ENCODE assay signal across 23 cellular contexts in genomic region chr5:34857894-34858293, GRCh38. TPM values are rescaled to one million over a fixed set of nuclear protein-coding genes. Genes with fewer than 3 reads are reported as not detected.
DNase-seq lines count a peak whose midpoint lies in the region; ATAC-seq, FAIRE-seq and TF ChIP-seq lines count a peak whose summit lies in the region.
"Had no signal": no experiment of that assay in that cellular context is flagged by ENCODE, and none has a peak within 500 bp of the region (broad histone marks: within the 10 kb centered on the region; RNA-seq: fewer than 3 reads in every experiment).

No MANE protein-coding gene starts in this region.

- FAIRE-seq in A549 (lab: Jason Lieb, UNC) (no peak), K562 (lab: Jason Lieb, UNC) (no peak), pancreas (lab: Jason Lieb, UNC) (no peak)
- FAIRE-seq: A204.1, D721Med, G401.6, GM12891, GM19239 had no signal

- TF ChIP-seq EP300 in A549 (IDR thresholded peaks at IDR 0.05) (no peak), K562 (IDR thresholded peaks at IDR 0.05; ENCODE audit: low read length) (no peak)

- H3K4ac ChIP-seq in IMR-90 (ENCODE audit: low read depth, low read length): no peak overlapping the region

- ATAC-seq in A549: no peak
- ATAC-seq in IMR-90 (ENCODE audit: low read depth): no peak
- ATAC-seq in K562: no peak
- no peak for ATAC-seq in pancreas
- no peak for ATAC-seq in stimulated activated naive CD8-positive, alpha-beta T cell treated with anti-CD3 and anti-CD28 coated beads, Interleukin-15, amount 100 ng/mL, for 72 hours
- ATAC-seq: CD8-positive, alpha-beta T cell had no signal

- H3K23ac ChIP-seq in IMR-90 (ENCODE audit: low read depth, low read length): no peak overlapping the region

- H3K27me3 ChIP-seq in IMR-90 (ENCODE audit: control insufficient read depth, insufficient read depth, low read length): no peaks in the 10 kb centered on the region; the same call in none of the 2 replicates
- H3K27me3 ChIP-seq in K562 (ENCODE audit: control insufficient read depth in 2 of 2, insufficient read depth in 2 of 2, low read length in 2 of 2): no peaks in the 10 kb centered on the region
- H3K27me3 ChIP-seq in pancreas: no peaks in the 10 kb centered on the region
- H3K27me3 ChIP-seq in right atrium auricular region: no peaks in the 10 kb centered on the region
- H3K27me3 ChIP-seq: BLaER1 treated with 17β-estradiol and CSF1 and Interleukin-3, amounts not matched to agents 10 nM and 100 nM had no signal

- H2BK120ac ChIP-seq in IMR-90 (ENCODE audit: low read depth, low read length): no peak overlapping the region

- WGBS in A549 (ENCODE audit: missing lambda C conversion rate): 44% methylated on average over 1 of the region's 1 CpG
- no CpG with 5 or more reads among the region's 1 CpG for WGBS in IMR-90 (ENCODE audit: extremely low coverage in 2 of 2, insufficient read length in 1 of 2), 2 experiments
- 19% methylated on average over 1 of the region's 1 CpG for WGBS in K562 (ENCODE audit: insufficient coverage, low coverage, missing lambda C conversion rate)
- 87 to 90% methylated on average over 1 of the region's 1 CpG for WGBS in pancreas, 2 donors

- CTCF ChIA-PET in A549 (lab: Yijun Ruan, JAX) (interaction anchor here (1.2 kb wide), 1 partner anchor 11 kb away, joined by 3 read pairs; no protein-coding TSS in a partner anchor), IMR-90 (lab: Yijun Ruan, JAX) (no interaction called here), K562 (lab: Yijun Ruan, JAX; ENCODE audit: low intra/inter-chr PET ratio) (no interaction called here)

- H4K91ac ChIP-seq in IMR-90 (ENCODE audit: insufficient read depth, low read depth, low read length): no peak overlapping the region

- H3K18ac ChIP-seq in IMR-90 (ENCODE audit: low read depth, low read length): no peak overlapping the region

- TF ChIP-seq POLR2A in A549 (IDR thresholded peaks at IDR 0.05; ENCODE audit: low read length) (no peak), IMR-90 (IDR thresholded peaks at IDR 0.05; ENCODE audit: low read depth, low read length) (no peak), K562 (conservative IDR thresholded peaks at IDR 0.05) (no peak)

- H4K20me1 ChIP-seq in IMR-90 (ENCODE audit: insufficient read depth, low read length) (no peaks in the 10 kb centered on the region), K562 (replicated peaks; ENCODE audit: control insufficient read depth, insufficient read depth, low read length) (no peaks in the 10 kb centered on the region)
- H4K20me1 ChIP-seq: BLaER1 treated with 17β-estradiol and CSF1 and Interleukin-3, amounts not matched to agents 10 nM and 100 nM had no signal

- POLR2A ChIA-PET in A549 (lab: Yijun Ruan, JAX): no interaction called here
- POLR2A ChIA-PET in IMR-90 (lab: Charles Lee; ENCODE audit: unreplicated experiment): no interaction called here
- POLR2A ChIA-PET in K562 (lab: Yijun Ruan, JAX): no interaction called here

- no peak overlapping the region for H3K4me3 ChIP-seq in A549
- no peak overlapping the region for H3K4me3 ChIP-seq in IMR-90 (ENCODE audit: insufficient read depth, low read depth, low read length)
- H3K4me3 ChIP-seq in K562: no peak overlapping the region
- H3K4me3 ChIP-seq in pancreas: no peak overlapping the region
- H3K4me3 ChIP-seq in right atrium auricular region: no peak overlapping the region
- H3K4me3 ChIP-seq: BLaER1 treated with 17β-estradiol and CSF1 and Interleukin-3, amounts not matched to agents 10 nM and 100 nM had no signal

- TF ChIP-seq RAD21 in A549 (conservative IDR thresholded peaks at IDR 0.05 in 1 of 2, IDR thresholded peaks at IDR 0.05 in 1 of 2): no peak
- no peak for TF ChIP-seq RAD21 in IMR-90 (IDR thresholded peaks at IDR 0.05; ENCODE audit: low read length)
- no peak for TF ChIP-seq RAD21 in K562 (CRISPR knock-in tag; conservative IDR thresholded peaks at IDR 0.05 in 1 of 2, IDR thresholded peaks at IDR 0.05 in 1 of 2)

- H3K14ac ChIP-seq in IMR-90 (replicated peaks; ENCODE audit: low read depth, low read length): no peak overlapping the region

- no peak for DNase-seq in A549 (ENCODE audit: low read depth in 1 of 2, low spot score in 1 of 2)
- DNase-seq in IMR-90: no peak
- DNase-seq in K562 (ENCODE audit: extremely low read depth in 1 of 4, low spot score in 3 of 4): no peak
- DNase-seq in pancreas: no peak
- DNase-seq in right atrium auricular region (ENCODE audit: low spot score): no peak
- no peak for DNase-seq in stimulated activated naive CD8-positive, alpha-beta T cell treated with anti-CD3 and anti-CD28 coated beads, Interleukin-15, amount 100 ng/mL, for 72 hours
- DNase-seq: 8988T; AML-193; Caco-2; Calu3; CD4-positive, alpha-beta T cell; CD8-positive, alpha-beta T cell; DMS79 treated with DMSO at 0.1 percent for 48 hours; GF-D8 had no signal

- H3K79me2 ChIP-seq in K562 (ENCODE audit: control insufficient read depth, insufficient read depth, low read length): no peaks in the 10 kb centered on the region

- H3K56ac ChIP-seq in IMR-90 (ENCODE audit: extremely low read depth, insufficient read depth, low read length): no peak overlapping the region

- dilution Hi-C loops in IMR-90 (cut with HindIII; ENCODE audit: low sequenced_read_pairs, unreplicated experiment): no loop called here

- no peak overlapping the region for H2BK5ac ChIP-seq in IMR-90 (ENCODE audit: low read depth, low read length, poor library complexity, severe bottlenecking)

- H3K4me1 ChIP-seq in A549 (no peaks in the 10 kb centered on the region), IMR-90 (ENCODE audit: control insufficient read depth, insufficient read depth, low read length) (no peaks in the 10 kb centered on the region), K562 (replicated peaks in 1 of 2; ENCODE audit: control insufficient read depth in 2 of 2, insufficient read depth in 2 of 2, low read length in 2 of 2) (no peaks in the 10 kb centered on the region; a peak in 1 of 5 replicates), pancreas (no peaks in the 10 kb centered on the region), right atrium auricular region (no peaks in the 10 kb centered on the region)

- H3K79me1 ChIP-seq in IMR-90 (ENCODE audit: low read depth in 1 of 2, low read length in 2 of 2): no peaks in the 10 kb centered on the region

- H3K9me3 ChIP-seq in A549 (no peaks in the 10 kb centered on the region), IMR-90 (ENCODE audit: control insufficient read depth, insufficient read depth, low read length) (no peaks in the 10 kb centered on the region), K562 (replicated peaks; ENCODE audit: control insufficient read depth, insufficient read depth, low read depth, low read length) (no peaks in the 10 kb centered on the region), pancreas (no peaks in the 10 kb centered on the region), right atrium auricular region (no peaks in the 10 kb centered on the region)
- H3K9me3 ChIP-seq: Caco-2 had no signal

- no peaks in the 10 kb centered on the region for H3K4me1 Mint-ChIP-seq in stimulated activated naive CD8-positive, alpha-beta T cell treated with anti-CD3 and anti-CD28 coated beads, Interleukin-15, amount 100 ng/mL, for 72 hours

- H3K27ac Mint-ChIP-seq in stimulated activated naive CD8-positive, alpha-beta T cell treated with anti-CD3 and anti-CD28 coated beads, Interleukin-15, amount 100 ng/mL, for 72 hours: no peak overlapping the region
- H3K27ac Mint-ChIP-seq: B cell; CD4-positive, alpha-beta T cell; CD8-positive, alpha-beta T cell had no signal

- H3K9ac ChIP-seq in IMR-90 (ENCODE audit: low read depth, low read length) (no peak overlapping the region), K562 (ENCODE audit: insufficient read depth in 1 of 2, low read depth in 2 of 2, low read length in 2 of 2) (no peak overlapping the region)
- H3K9ac ChIP-seq: BLaER1 treated with 17β-estradiol and CSF1 and Interleukin-3, amounts not matched to agents 10 nM and 100 nM had no signal

- H2BK15ac ChIP-seq in IMR-90 (ENCODE audit: low read depth, low read length): no peak overlapping the region

- H3K9me1 ChIP-seq in IMR-90 (ENCODE audit: insufficient read depth, low read length) (no peaks in the 10 kb centered on the region), K562 (ENCODE audit: control insufficient read depth, insufficient read depth, low read length) (no peaks in the 10 kb centered on the region)

- in situ Hi-C loops in IMR-90 (cut with MboI; ENCODE audit: low sequenced_read_pairs): no loop called here
- in situ Hi-C loops in K562 (cut with MboI): no loop called here

- H2BK20ac ChIP-seq in IMR-90 (ENCODE audit: low read depth, low read length): no peak overlapping the region

- no peak overlapping the region for H4K8ac ChIP-seq in IMR-90 (ENCODE audit: low read depth in 2 of 2, low read length in 2 of 2)

- no peak overlapping the region for H4K5ac ChIP-seq in IMR-90 (ENCODE audit: low read depth, low read length)

- TF ChIP-seq CTCF in A549 (IDR thresholded peaks at IDR 0.05) (no peak), IMR-90 (conservative IDR thresholded peaks at IDR 0.05; ENCODE audit: low read depth, low read length) (no peak), K562 (IDR thresholded peaks at IDR 0.05 in 2 of 3, conservative IDR thresholded peaks at IDR 0.05 in 1 of 3; ENCODE audit: insufficient read depth in 2 of 3, low read depth in 1 of 3, low read length in 3 of 3) (no peak), pancreas (IDR thresholded peaks at IDR 0.05) (no peak), right atrium auricular region (IDR thresholded peaks at IDR 0.05) (no peak)

- no peaks in the 10 kb centered on the region for H3K9me3 Mint-ChIP-seq in stimulated activated naive CD8-positive, alpha-beta T cell treated with anti-CD3 and anti-CD28 coated beads, Interleukin-15, amount 100 ng/mL, for 72 hours
- H3K9me3 Mint-ChIP-seq: CD4-positive, alpha-beta T cell; CD8-positive, alpha-beta T cell had no signal

- no peaks in the 10 kb centered on the region for H3K27me3 Mint-ChIP-seq in stimulated activated naive CD8-positive, alpha-beta T cell treated with anti-CD3 and anti-CD28 coated beads, Interleukin-15, amount 100 ng/mL, for 72 hours
- H3K27me3 Mint-ChIP-seq: B cell; CD4-positive, alpha-beta T cell had no signal

- no peak overlapping the region for H3K4me3 Mint-ChIP-seq in stimulated activated naive CD8-positive, alpha-beta T cell treated with anti-CD3 and anti-CD28 coated beads, Interleukin-15, amount 100 ng/mL, for 72 hours
- H3K4me3 Mint-ChIP-seq: B cell; CD4-positive, alpha-beta T cell; CD8-positive, alpha-beta T cell had no signal

- H3K4me2 ChIP-seq in A549: no peak overlapping the region
- no peak overlapping the region for H3K4me2 ChIP-seq in IMR-90 (ENCODE audit: low read depth, low read length)
- H3K4me2 ChIP-seq in K562 (ENCODE audit: insufficient read depth, low read length): no peak overlapping the region

- BruUV-seq in IMR-90 (replicated peaks; lab: Mats Ljungman, UMichigan): no TSS peak
- BruUV-seq in K562 (replicated peaks; lab: Mats Ljungman, UMichigan): no TSS peak

- H3K36me3 ChIP-seq in IMR-90 (ENCODE audit: control insufficient read depth, insufficient read depth, low read length) (no peaks in the 10 kb centered on the region), K562 (ENCODE audit: control insufficient read depth, insufficient read depth, low read length) (no peaks in the 10 kb centered on the region), pancreas (no peaks in the 10 kb centered on the region), right atrium auricular region (no peaks in the 10 kb centered on the region)
- H3K36me3 ChIP-seq: BLaER1 treated with 17β-estradiol and CSF1 and Interleukin-3, amounts not matched to agents 10 nM and 100 nM had no signal

- H2AFZ ChIP-seq in IMR-90 (replicated peaks; ENCODE audit: low read length, poor library complexity): no peak overlapping the region
- no peak overlapping the region for H2AFZ ChIP-seq in K562 (ENCODE audit: low read depth, low read length)

- H2AK5ac ChIP-seq in IMR-90 (ENCODE audit: low read depth, low read length): no peak overlapping the region

- H3K27ac ChIP-seq in A549: no peak overlapping the region
- no peak overlapping the region for H3K27ac ChIP-seq in IMR-90 (ENCODE audit: insufficient read depth, low read length)
- no peak overlapping the region for H3K27ac ChIP-seq in K562 (ENCODE audit: extremely low read depth, low read depth, low read length)
- no peak overlapping the region for H3K27ac ChIP-seq in pancreas
- H3K27ac ChIP-seq in right atrium auricular region: no peak overlapping the region
- H3K27ac ChIP-seq: BLaER1 treated with 17β-estradiol and CSF1 and Interleukin-3, amounts not matched to agents 10 nM and 100 nM; C4-2B had no signal

- no peak overlapping the region for H2AK9ac ChIP-seq in IMR-90 (replicated peaks; ENCODE audit: low read depth, low read length, poor library complexity)

- intact Hi-C loops in IMR-90 (cut with micrococcal nuclease): no loop called here
- intact Hi-C loops in K562 (cut with micrococcal nuclease): no loop called here
- intact Hi-C loops in pancreas (cut with DNase I): no loop called here

RNA-seq across cellular contexts. Expression of gene TTC23L, which starts 18.9 kb away (rescaled TPM):
- polyA plus RNA-seq in A549 (2011; rRNA removed) (0.25 and 0.59 TPM in 2 replicates), A549 (2017; fragmentation: RNase III; extraction: RNeasy Plus Mini Kit Qiagen cat#74134 plus additional on column Dnase treatment) (0.17 TPM in 3 replicates), IMR-90 (2012; rRNA removed) (not detected in 2 replicates), K562 (2011; rRNA removed) (0.14 and 0.39 TPM in 2 replicates), K562 (2014; fragmentation: Illumina TruSeq; extraction: Trizol) (0.15 and 0.18 TPM in 2 replicates), K562 (2014; fragmentation: Nextera tagmentation; extraction: Ambion mirVana) (under 1 TPM in 1 of 2 experiments, not detected in 1; 0.32 TPM), K562 (2014; rRNA removed) (0.03 and 0.19 TPM in 2 replicates), pancreas (under 1 TPM; 0.04 to 0.66 TPM)
- 0.08 and 0.26 TPM in 2 replicates for polyA plus RNA-seq in A549 (2012; cell fraction: cytosol; rRNA removed)
- polyA plus RNA-seq in A549 (2012; cell fraction: nucleus; rRNA removed): 0.06 and 0.12 TPM in 2 replicates
- 0.50 and 0.63 TPM in 2 replicates for polyA minus RNA-seq in A549 (2011; rRNA and poly(A)+ RNA removed)
- total RNA-seq in IMR-90 (2012; rRNA removed) (under 0.01 TPM in 2 replicates), K562 (2014; rRNA removed) (not detected in 2 replicates), K562 (2014; rRNA removed; fragmentation: Illumina TruSeq; extraction: Trizol) (0.07 TPM in 1 of 2 replicates, not detected in the other), K562 (2015; rRNA removed; fragmentation: Illumina TruSeq; extraction: Trizol) (0.04 and 0.15 TPM in 2 replicates), K562 (2021) (0.11 and 0.27 TPM in 2 replicates), pancreas (under 1 TPM; 0.06 to 0.58 (median 0.19) TPM), right atrium auricular region (under 1 TPM in 1 of 2 donors, not detected in 1; 0.28 TPM)
- 0.03 TPM in 1 of 2 replicates, not detected in the other for polyA plus RNA-seq in IMR-90 (2012; cell fraction: cytosol; rRNA removed)
- 0.19 TPM in 1 of 2 replicates, not detected in the other for polyA plus RNA-seq in IMR-90 (2012; cell fraction: nucleus; rRNA removed; ENCODE audit: low replicate concordance)
- total RNA-seq in K562 (2011; cell fraction: chromatin; rRNA removed; ENCODE audit: low replicate concordance): 0.32 and 0.53 TPM in 2 replicates
- total RNA-seq in K562 (2011; cell fraction: nucleolus; rRNA removed): 0.13 TPM in 1 of 2 replicates, not detected in the other
- total RNA-seq in K562 (2011; cell fraction: nucleoplasm; rRNA removed): 0.15 and 0.23 TPM in 2 replicates
- 0.03 TPM in 2 replicates for polyA plus RNA-seq in K562 (2011; cell fraction: cytosol; rRNA removed)
- polyA plus RNA-seq in K562 (2011; cell fraction: nucleus; rRNA removed): 0.36 and 0.60 TPM in 2 replicates
- polyA plus RNA-seq in K562 (2012): 0.18 and 0.32 TPM in 2 replicates
- polyA minus RNA-seq in K562 (2011; rRNA and poly(A)+ RNA removed): 0.21 TPM in 1 of 2 replicates, not detected in the other
- polyA minus RNA-seq in K562 (2011; cell fraction: cytosol; rRNA and poly(A)+ RNA removed): not detected in 2 replicates
- polyA minus RNA-seq in K562 (2011; cell fraction: nucleus; rRNA and poly(A)+ RNA removed): 0.13 TPM in 1 of 2 replicates, not detected in the other
- total RNA-seq: CD8-positive, alpha-beta T cell had no signal
- polyA plus RNA-seq: BJ had no signal

RNA-seq across cellular contexts. Expression of gene RAD1, which starts 57.4 kb away (rescaled TPM):
- polyA plus RNA-seq in A549 (2011; rRNA removed) (37.2 and 41.4 TPM in 2 replicates), A549 (2017; fragmentation: RNase III; extraction: RNeasy Plus Mini Kit Qiagen cat#74134 plus additional on column Dnase treatment) (34.7 to 41.9 TPM (median 37.3 TPM) in 3 replicates), IMR-90 (2012; rRNA removed) (18.4 and 18.5 TPM in 2 replicates), K562 (2011; rRNA removed) (52.1 and 78.1 TPM in 2 replicates), K562 (2014; fragmentation: Illumina TruSeq; extraction: Trizol) (44.5 and 54.9 TPM in 2 replicates), K562 (2014; fragmentation: Nextera tagmentation; extraction: Ambion mirVana) (100 to 1,000 TPM; 120 to 148 TPM), K562 (2014; rRNA removed) (54.4 and 69.3 TPM in 2 replicates), pancreas (10 to 100 TPM in 1 of 2 donors, 1 to 10 TPM in 1; 3.5 to 10.1 TPM)
- polyA plus RNA-seq in A549 (2012; cell fraction: cytosol; rRNA removed): 22.6 and 24.8 TPM in 2 replicates
- 9.1 and 12.2 TPM in 2 replicates for polyA plus RNA-seq in A549 (2012; cell fraction: nucleus; rRNA removed)
- polyA minus RNA-seq in A549 (2011; rRNA and poly(A)+ RNA removed): 23.9 and 25.7 TPM in 2 replicates
- total RNA-seq in IMR-90 (2012; rRNA removed) (20.8 and 21.5 TPM in 2 replicates), K562 (2014; rRNA removed) (52.9 and 62.7 TPM in 2 replicates), K562 (2014; rRNA removed; fragmentation: Illumina TruSeq; extraction: Trizol) (59.4 and 60.9 TPM in 2 replicates), K562 (2015; rRNA removed; fragmentation: Illumina TruSeq; extraction: Trizol) (52.4 and 60.8 TPM in 2 replicates), K562 (2021) (54.1 and 54.9 TPM in 2 replicates), pancreas (1 to 10 TPM; 4.1 to 7.1 (median 5.8) TPM), right atrium auricular region (10 to 100 TPM; 16.6 to 20.1 TPM)
- 4.2 and 8.4 TPM in 2 replicates for polyA plus RNA-seq in IMR-90 (2012; cell fraction: cytosol; rRNA removed)
- polyA plus RNA-seq in IMR-90 (2012; cell fraction: nucleus; rRNA removed; ENCODE audit: low replicate concordance): 12.1 and 21.3 TPM in 2 replicates
- total RNA-seq in K562 (2011; cell fraction: chromatin; rRNA removed; ENCODE audit: low replicate concordance): 75.3 and 78.4 TPM in 2 replicates
- total RNA-seq in K562 (2011; cell fraction: nucleolus; rRNA removed): 50.4 and 59.2 TPM in 2 replicates
- total RNA-seq in K562 (2011; cell fraction: nucleoplasm; rRNA removed): 51.7 and 52.6 TPM in 2 replicates
- 22.0 and 25.7 TPM in 2 replicates for polyA plus RNA-seq in K562 (2011; cell fraction: cytosol; rRNA removed)
- polyA plus RNA-seq in K562 (2011; cell fraction: nucleus; rRNA removed): 28.3 and 30.4 TPM in 2 replicates
- 33.4 and 56.4 TPM in 2 replicates for polyA plus RNA-seq in K562 (2012)
- 59.4 and 68.8 TPM in 2 replicates for polyA minus RNA-seq in K562 (2011; rRNA and poly(A)+ RNA removed)
- polyA minus RNA-seq in K562 (2011; cell fraction: cytosol; rRNA and poly(A)+ RNA removed): 30.7 and 38.0 TPM in 2 replicates
- 52.6 and 58.6 TPM in 2 replicates for polyA minus RNA-seq in K562 (2011; cell fraction: nucleus; rRNA and poly(A)+ RNA removed)

RNA-seq across cellular contexts. Expression of gene BRIX1, which starts 57.6 kb away (rescaled TPM):
- 56.2 and 88.5 TPM in 2 replicates for polyA plus RNA-seq in A549 (2011; rRNA removed)
- polyA plus RNA-seq in A549 (2012; cell fraction: cytosol; rRNA removed): 23.3 and 24.9 TPM in 2 replicates
- polyA plus RNA-seq in A549 (2012; cell fraction: nucleus; rRNA removed): 7.8 and 11.6 TPM in 2 replicates
- 67.3 to 77.8 TPM (median 70.2 TPM) in 3 replicates for polyA plus RNA-seq in A549 (2017; fragmentation: RNase III; extraction: RNeasy Plus Mini Kit Qiagen cat#74134 plus additional on column Dnase treatment)
- polyA minus RNA-seq in A549 (2011; rRNA and poly(A)+ RNA removed): 14.3 and 16.5 TPM in 2 replicates
- total RNA-seq in IMR-90 (2012; rRNA removed): 15.1 and 53.0 TPM in 2 replicates
- 21.9 and 26.1 TPM in 2 replicates for polyA plus RNA-seq in IMR-90 (2012; rRNA removed)
- 2.2 and 3.4 TPM in 2 replicates for polyA plus RNA-seq in IMR-90 (2012; cell fraction: cytosol; rRNA removed)
- 1.3 and 7.7 TPM in 2 replicates for polyA plus RNA-seq in IMR-90 (2012; cell fraction: nucleus; rRNA removed; ENCODE audit: low replicate concordance)
- total RNA-seq in K562 (2011; cell fraction: chromatin; rRNA removed; ENCODE audit: low replicate concordance): 40.7 and 142 TPM in 2 replicates
- 26.7 and 34.7 TPM in 2 replicates for total RNA-seq in K562 (2011; cell fraction: nucleolus; rRNA removed)
- 60.4 and 72.4 TPM in 2 replicates for total RNA-seq in K562 (2011; cell fraction: nucleoplasm; rRNA removed)
- 118 and 119 TPM in 2 replicates for total RNA-seq in K562 (2014; rRNA removed)
- total RNA-seq in K562 (2014; rRNA removed; fragmentation: Illumina TruSeq; extraction: Trizol): 159 and 166 TPM in 2 replicates
- 156 and 169 TPM in 2 replicates for total RNA-seq in K562 (2015; rRNA removed; fragmentation: Illumina TruSeq; extraction: Trizol)
- 115 and 119 TPM in 2 replicates for total RNA-seq in K562 (2021)
- polyA plus RNA-seq in K562 (2011; rRNA removed): 112 and 161 TPM in 2 replicates
- polyA plus RNA-seq in K562 (2011; cell fraction: cytosol; rRNA removed): 17.1 and 48.8 TPM in 2 replicates
- polyA plus RNA-seq in K562 (2011; cell fraction: nucleus; rRNA removed): 26.1 and 46.6 TPM in 2 replicates
- polyA plus RNA-seq in K562 (2012): 59.1 and 82.5 TPM in 2 replicates
- 142 and 193 TPM in 2 replicates for polyA plus RNA-seq in K562 (2014; fragmentation: Illumina TruSeq; extraction: Trizol)
- polyA plus RNA-seq in K562 (2014; fragmentation: Nextera tagmentation; extraction: Ambion mirVana): 100 to 1,000 TPM; 125 to 157 TPM
- polyA plus RNA-seq in K562 (2014; rRNA removed): 161 and 170 TPM in 2 replicates
- polyA minus RNA-seq in K562 (2011; rRNA and poly(A)+ RNA removed): 104 and 106 TPM in 2 replicates
- polyA minus RNA-seq in K562 (2011; cell fraction: cytosol; rRNA and poly(A)+ RNA removed): 40.9 and 62.6 TPM in 2 replicates
- 34.1 and 61.0 TPM in 2 replicates for polyA minus RNA-seq in K562 (2011; cell fraction: nucleus; rRNA and poly(A)+ RNA removed)
- 10 to 100 TPM in 2 of 6 donors, 1 to 10 TPM in 4; 4.3 to 11.3 (median 9.0) TPM for total RNA-seq in pancreas
- 10 to 100 TPM in 1 of 2 donors, 1 to 10 TPM in 1; 8.0 to 15.9 TPM for polyA plus RNA-seq in pancreas
- total RNA-seq in right atrium auricular region: 10 to 100 TPM in 1 of 2 donors, 1 to 10 TPM in 1; 8.4 to 11.7 TPM

Comparison
In these comparisons a context has a peak if more than half of its experiments do, and no peak if none do; other contexts are left out.
1. Of the 35 proteins assayed by ChIP-seq in both K562 and A549: peak only in K562: none; only in A549: none; in both: MAFK; in neither: 34.